ENCODE assay signal across 26 cellular contexts in the genomic region with DNA sequence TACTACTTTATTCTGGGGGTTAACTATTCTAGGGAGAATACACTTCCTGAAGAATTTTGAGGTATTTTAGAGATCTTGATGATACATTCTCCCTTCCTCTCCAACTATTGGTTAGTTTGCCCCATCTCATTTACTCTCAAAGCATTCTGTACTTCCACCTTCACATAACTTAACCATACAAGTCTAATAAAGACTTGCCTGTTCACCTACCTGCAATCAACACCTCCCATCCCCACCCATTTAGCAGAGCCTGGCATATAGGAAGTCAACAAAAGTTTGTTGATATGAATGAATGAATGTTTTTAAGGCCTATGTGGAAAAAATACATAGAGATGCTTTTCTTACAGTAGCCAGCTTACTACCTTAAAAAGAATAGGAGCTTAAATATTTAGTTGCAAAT.
"Had no signal": no experiment of that assay in that cellular context is flagged by ENCODE, and none has a peak within 500 bp of the region (broad histone marks: within the 10 kb centered on the region; RNA-seq: fewer than 3 reads in every experiment).

No MANE protein-coding gene starts in this region.

- ATAC-seq: esophagus mucosa; gastrocnemius medialis; left lung; natural killer cell treated with Interleukin-12 subunit alpha and Interleukin-12 subunit beta and Interleukin-15 and Interleukin-18, amount 100 ng/mL, for 72 hours; psoas muscle; right cardiac atrium; stimulated activated effector memory CD8-positive, alpha-beta T cell treated with anti-CD3 and anti-CD28 coated beads, Interleukin-12 subunit alpha, Interleukin-12 subunit beta, amount 100 ng/mL, for 72 hours had no signal

- H3K9me3 ChIP-seq: gastrocnemius medialis, left lung, psoas muscle, sigmoid colon, stomach, thyroid gland, upper lobe of left lung had no signal

- H3K4me1 ChIP-seq: gastrocnemius medialis, neural progenitor cell, psoas muscle, sigmoid colon had no signal

- H3K27me3 ChIP-seq: hepatocyte, neural progenitor cell, stomach, thyroid gland, upper lobe of left lung had no signal

- H3K9ac ChIP-seq: neural progenitor cell had no signal

- DNase-seq: effector CD8-positive, alpha-beta T cell; endodermal cell; foreskin fibroblast; gastrocnemius medialis; head of caudate nucleus; kidney; left lung; mesendoderm; midbrain; naive B cell; posterior cingulate gyrus; psoas muscle; right cardiac atrium; sigmoid colon; stimulated activated CD4-positive, alpha-beta T cell treated with anti-CD3 and anti-CD28 coated beads, Interleukin-2, amount 100 ng/mL, for 24 hours; stimulated activated CD4-positive, alpha-beta T cell treated with anti-CD3 and anti-CD28 coated beads, Interleukin-4, amount 100 ng/mL, for 24 hours; stimulated activated naive CD4-positive, alpha-beta T cell treated with Interleukin-2 at 50 U/mL for 16 hours; stomach; thyroid gland; upper lobe of left lung had no signal

- H3K36me3 ChIP-seq: gastrocnemius medialis, left lung, neural progenitor cell, sigmoid colon, stomach, thyroid gland, upper lobe of left lung had no signal

- H3K4me2 ChIP-seq: hepatocyte, neural progenitor cell had no signal

- H3K27ac ChIP-seq: epithelial cell of prostate, gastrocnemius medialis, hepatocyte, left lung, neural progenitor cell, psoas muscle, sigmoid colon, stomach, upper lobe of left lung had no signal

- H2AFZ ChIP-seq: hepatocyte, neural progenitor cell had no signal

- H3K4me3 ChIP-seq: gastrocnemius medialis, hepatocyte, left lung, neural progenitor cell, psoas muscle, sigmoid colon, stomach, thyroid gland, upper lobe of left lung had no signal
